2 cellular contexts compared by ENCODE assay signal in genomic region chr7:107639070-107639469, GRCh38. TPM values are rescaled to one million over a fixed set of nuclear protein-coding genes. Genes with fewer than 3 reads are reported as not detected.
"Had no signal": no experiment of that assay in that cellular context is flagged by ENCODE, and none has a peak within 500 bp of the region (broad histone marks: within the 10 kb centered on the region; RNA-seq: fewer than 3 reads in every experiment).

No MANE protein-coding gene starts in this region.

RNA-seq across cellular contexts. Expression of gene SLC26A4, which starts 21.6 kb away (rescaled TPM):
- total RNA-seq: PC-3 had no signal
- polyA plus RNA-seq: cardiac muscle cell had no signal
